16 cellular contexts compared by ENCODE assay signal in the genomic region with DNA sequence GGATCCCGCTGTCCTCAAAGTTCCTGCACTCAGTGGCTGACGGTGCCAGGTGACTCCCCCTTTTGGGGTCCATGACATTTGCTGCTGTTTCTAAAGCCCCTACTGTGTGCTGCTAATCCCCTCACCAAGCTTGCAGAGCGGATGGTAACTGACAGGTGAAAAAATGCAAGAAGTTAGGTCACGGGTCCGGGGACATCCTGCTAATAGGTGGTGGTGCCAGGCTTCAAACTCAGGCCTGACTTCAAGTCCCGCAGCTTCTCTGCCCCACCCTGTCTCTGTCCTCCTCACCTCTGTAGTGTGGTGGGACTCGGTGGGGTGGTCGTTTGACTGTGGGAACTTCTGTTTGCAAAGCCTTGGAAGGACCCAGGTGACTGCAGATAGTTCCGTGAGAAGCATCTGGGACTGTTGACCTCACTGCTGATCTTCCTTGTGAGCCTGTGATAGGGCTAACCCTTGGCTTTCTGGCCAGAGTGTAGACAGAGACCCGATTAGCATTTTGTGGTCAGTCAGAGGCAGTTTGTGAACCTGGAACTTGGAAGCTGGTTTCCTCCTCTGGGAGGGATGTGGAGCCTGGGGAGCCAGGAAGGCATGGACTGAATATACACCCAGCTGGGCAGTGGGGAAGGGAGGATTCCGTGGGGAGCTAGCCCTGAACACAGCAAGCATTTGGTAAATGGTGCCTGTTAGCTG.
DNase-seq lines count a peak whose midpoint lies in the region; ATAC-seq and TF ChIP-seq lines count a peak whose summit lies in the region.
"Had no signal": no experiment of that assay in that cellular context is flagged by ENCODE, and none has a peak within 500 bp of the region (broad histone marks: within the 10 kb centered on the region; RNA-seq: fewer than 3 reads in every experiment).

No MANE protein-coding gene starts in this region.

- peaks cover 33% of the 10 kb centered on the region for H3K36me3 Mint-ChIP-seq in Calu3 (ENCODE audit: insufficient read depth, unreplicated experiment)

- peak overlapping the region; percentile 47 for H3K4me3 Mint-ChIP-seq in Calu3 (ENCODE audit: low read depth, unreplicated experiment)

- ATAC-seq in sciatic nerve (peak; percentile 8), GM21529 (IDR thresholded peaks at IDR 0.05; ENCODE audit: unreplicated experiment) (no peak)
- ATAC-seq: HCT116, SK-N-SH treated with all-trans-retinoic acid at 6 μM for 48 hours had no signal

- peaks cover 38% of the 10 kb centered on the region for H3K4me1 ChIP-seq in hepatocyte (ENCODE audit: insufficient read depth)
- H3K4me1 ChIP-seq: parathyroid adenoma had no signal

- H3K27ac Mint-ChIP-seq in Calu3 (ENCODE audit: unreplicated experiment) = peak overlapping the region; percentile 88

- 71% methylated on average over 11 of the region's 11 CpGs for WGBS in hepatocyte (ENCODE audit: low lambda C conversion rate, missing lambda C conversion rate)

- no peaks in the 10 kb centered on the region for H3K36me3 ChIP-seq in hepatocyte (replicated peaks; ENCODE audit: insufficient read depth, low read depth)
- H3K36me3 ChIP-seq: BLaER1 had no signal

- H3K4me2 ChIP-seq in hepatocyte = peak overlapping the region; percentile 66
- H3K4me2 ChIP-seq: BLaER1, KMS-11, PC-9 had no signal

- H3K27ac ChIP-seq in VCaP = peak overlapping the region; percentile 1; the same call in 1 of the 2 replicates
- H3K27ac ChIP-seq in hepatocyte = peak overlapping the region; percentile 91
- H3K27ac ChIP-seq: BLaER1, KMS-11, parathyroid adenoma, PC-9 had no signal

- TF ChIP-seq CTCF in Calu3 (IDR thresholded peaks at IDR 0.05; ENCODE audit: unreplicated experiment) = no peak
- TF ChIP-seq CTCF in VCaP (conservative IDR thresholded peaks at IDR 0.05) = no peak
- TF ChIP-seq CTCF in hepatocyte (IDR thresholded peaks at IDR 0.05; ENCODE audit: poor library complexity) = no peak

- H3K27me3 Mint-ChIP-seq in Calu3 (ENCODE audit: unreplicated experiment) = no peaks in the 10 kb centered on the region

- no peaks in the 10 kb centered on the region for H3K9me3 ChIP-seq in hepatocyte (ENCODE audit: low read depth)
- H3K9me3 ChIP-seq: BLaER1 had no signal

- H3K4me1 Mint-ChIP-seq in Calu3 (ENCODE audit: low read depth, unreplicated experiment) = peaks cover 77% of the 10 kb centered on the region

- H3K9me2 ChIP-seq in hepatocyte (replicated peaks; ENCODE audit: insufficient read depth) = no peaks in the 10 kb centered on the region

- no peak overlapping the region for H3K4me3 ChIP-seq in hepatocyte
- H3K4me3 ChIP-seq: BLaER1, PC-9 had no signal

- H2AFZ ChIP-seq in hepatocyte = no peak overlapping the region
- H2AFZ ChIP-seq: parathyroid adenoma, PC-9 had no signal

- CTCF ChIA-PET in Calu3 (lab: Charles Lee) = interaction anchor here (0.7 to 1.2 kb wide), 3 partner anchors 9 to 246 kb away, joined by 3 read pairs; no protein-coding TSS in a partner anchor

- no TSS peak for BruUV-seq in Calu3 (replicated peaks; lab: Mats Ljungman, UMichigan)

- DNase-seq in Calu3 (no peak), hepatocyte (ENCODE audit: low spot score) (no peak), sciatic nerve (ENCODE audit: low spot score) (no peak), mucosa of gallbladder (ENCODE audit: low spot score) (no peak), medulla oblongata (ENCODE audit: extremely low spot score) (no peak), NCI-H82 treated with DMSO at 0.1 percent for 48 hours (lab: John Stamatoyannopoulos, UW; ENCODE audit: unreplicated experiment) (no peak)
- DNase-seq: mammary epithelial cell, NCI-H510A, PC-9 had no signal

- intact Hi-C loops in Calu3 (cut with micrococcal nuclease; ENCODE audit: unreplicated experiment) = no loop called here
- intact Hi-C loops in sciatic nerve (cut with DNase I) = loop anchor here (10.0 kb wide), 2 partner anchors 116 to 166 kb away; a partner anchor contains a TSS

- H4K20me1 ChIP-seq in hepatocyte (ENCODE audit: insufficient read depth, poor library complexity, severe bottlenecking) = no peaks in the 10 kb centered on the region
- H4K20me1 ChIP-seq: BLaER1 had no signal

- H3K27me3 ChIP-seq in hepatocyte = no peaks in the 10 kb centered on the region
- H3K27me3 ChIP-seq: BLaER1 had no signal

- peaks cover 62% of the 10 kb centered on the region for H3K79me2 ChIP-seq in hepatocyte

- no peaks in the 10 kb centered on the region for H3K9me3 Mint-ChIP-seq in Calu3 (ENCODE audit: low read depth, unreplicated experiment)
